In the genomic region with DNA sequence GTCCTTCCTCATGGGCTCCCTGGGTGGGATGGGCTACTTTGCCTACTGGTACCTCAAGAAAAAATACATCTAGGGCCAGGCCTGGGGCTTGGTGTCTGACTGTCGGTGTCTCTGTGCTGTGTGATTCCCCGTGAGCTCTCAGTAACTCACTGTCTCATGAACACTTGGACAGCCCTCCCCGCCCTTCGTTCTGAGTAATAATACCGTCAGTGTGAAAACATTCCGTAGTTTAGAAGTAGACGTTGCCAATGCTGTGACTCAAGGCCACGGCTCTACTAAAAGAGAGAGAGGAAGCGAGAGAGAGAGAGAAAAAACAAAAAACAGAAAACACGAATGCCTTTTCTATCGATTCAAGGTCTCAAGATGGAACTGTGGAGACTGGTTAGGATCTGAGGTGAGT, we compare ENCODE assay signal across 1 cellular context.
TF ChIP-seq lines count a peak whose summit lies in the region.

No MANE protein-coding gene starts in this region.

TF ChIP-seq in GM23338, 12 proteins besides CTCF, POLR2A, EP300 and RAD21 (continued from another document):
- TF ChIP-seq STAT1 (IDR thresholded peaks at IDR 0.05; ENCODE audit: unreplicated experiment) = no peak
- no peak for TF ChIP-seq JUNB (IDR thresholded peaks at IDR 0.05; ENCODE audit: unreplicated experiment)
- TF ChIP-seq EZH2phosphoT487 (IDR thresholded peaks at IDR 0.05; ENCODE audit: unreplicated experiment) = no peak
- TF ChIP-seq, protein P1, sequence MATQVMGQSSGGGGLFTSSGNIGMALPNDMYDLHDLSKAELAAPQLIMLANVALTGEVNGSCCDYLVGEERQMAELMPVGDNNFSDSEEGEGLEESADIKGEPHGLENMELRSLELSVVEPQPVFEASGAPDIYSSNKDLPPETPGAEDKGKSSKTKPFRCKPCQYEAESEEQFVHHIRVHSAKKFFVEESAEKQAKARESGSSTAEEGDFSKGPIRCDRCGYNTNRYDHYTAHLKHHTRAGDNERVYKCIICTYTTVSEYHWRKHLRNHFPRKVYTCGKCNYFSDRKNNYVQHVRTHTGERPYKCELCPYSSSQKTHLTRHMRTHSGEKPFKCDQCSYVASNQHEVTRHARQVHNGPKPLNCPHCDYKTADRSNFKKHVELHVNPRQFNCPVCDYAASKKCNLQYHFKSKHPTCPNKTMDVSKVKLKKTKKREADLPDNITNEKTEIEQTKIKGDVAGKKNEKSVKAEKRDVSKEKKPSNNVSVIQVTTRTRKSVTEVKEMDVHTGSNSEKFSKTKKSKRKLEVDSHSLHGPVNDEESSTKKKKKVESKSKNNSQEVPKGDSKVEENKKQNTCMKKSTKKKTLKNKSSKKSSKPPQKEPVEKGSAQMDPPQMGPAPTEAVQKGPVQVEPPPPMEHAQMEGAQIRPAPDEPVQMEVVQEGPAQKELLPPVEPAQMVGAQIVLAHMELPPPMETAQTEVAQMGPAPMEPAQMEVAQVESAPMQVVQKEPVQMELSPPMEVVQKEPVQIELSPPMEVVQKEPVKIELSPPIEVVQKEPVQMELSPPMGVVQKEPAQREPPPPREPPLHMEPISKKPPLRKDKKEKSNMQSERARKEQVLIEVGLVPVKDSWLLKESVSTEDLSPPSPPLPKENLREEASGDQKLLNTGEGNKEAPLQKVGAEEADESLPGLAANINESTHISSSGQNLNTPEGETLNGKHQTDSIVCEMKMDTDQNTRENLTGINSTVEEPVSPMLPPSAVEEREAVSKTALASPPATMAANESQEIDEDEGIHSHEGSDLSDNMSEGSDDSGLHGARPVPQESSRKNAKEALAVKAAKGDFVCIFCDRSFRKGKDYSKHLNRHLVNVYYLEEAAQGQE (IDR thresholded peaks at IDR 0.05; ENCODE audit: unreplicated experiment) = no peak
- TF ChIP-seq, protein P2, sequence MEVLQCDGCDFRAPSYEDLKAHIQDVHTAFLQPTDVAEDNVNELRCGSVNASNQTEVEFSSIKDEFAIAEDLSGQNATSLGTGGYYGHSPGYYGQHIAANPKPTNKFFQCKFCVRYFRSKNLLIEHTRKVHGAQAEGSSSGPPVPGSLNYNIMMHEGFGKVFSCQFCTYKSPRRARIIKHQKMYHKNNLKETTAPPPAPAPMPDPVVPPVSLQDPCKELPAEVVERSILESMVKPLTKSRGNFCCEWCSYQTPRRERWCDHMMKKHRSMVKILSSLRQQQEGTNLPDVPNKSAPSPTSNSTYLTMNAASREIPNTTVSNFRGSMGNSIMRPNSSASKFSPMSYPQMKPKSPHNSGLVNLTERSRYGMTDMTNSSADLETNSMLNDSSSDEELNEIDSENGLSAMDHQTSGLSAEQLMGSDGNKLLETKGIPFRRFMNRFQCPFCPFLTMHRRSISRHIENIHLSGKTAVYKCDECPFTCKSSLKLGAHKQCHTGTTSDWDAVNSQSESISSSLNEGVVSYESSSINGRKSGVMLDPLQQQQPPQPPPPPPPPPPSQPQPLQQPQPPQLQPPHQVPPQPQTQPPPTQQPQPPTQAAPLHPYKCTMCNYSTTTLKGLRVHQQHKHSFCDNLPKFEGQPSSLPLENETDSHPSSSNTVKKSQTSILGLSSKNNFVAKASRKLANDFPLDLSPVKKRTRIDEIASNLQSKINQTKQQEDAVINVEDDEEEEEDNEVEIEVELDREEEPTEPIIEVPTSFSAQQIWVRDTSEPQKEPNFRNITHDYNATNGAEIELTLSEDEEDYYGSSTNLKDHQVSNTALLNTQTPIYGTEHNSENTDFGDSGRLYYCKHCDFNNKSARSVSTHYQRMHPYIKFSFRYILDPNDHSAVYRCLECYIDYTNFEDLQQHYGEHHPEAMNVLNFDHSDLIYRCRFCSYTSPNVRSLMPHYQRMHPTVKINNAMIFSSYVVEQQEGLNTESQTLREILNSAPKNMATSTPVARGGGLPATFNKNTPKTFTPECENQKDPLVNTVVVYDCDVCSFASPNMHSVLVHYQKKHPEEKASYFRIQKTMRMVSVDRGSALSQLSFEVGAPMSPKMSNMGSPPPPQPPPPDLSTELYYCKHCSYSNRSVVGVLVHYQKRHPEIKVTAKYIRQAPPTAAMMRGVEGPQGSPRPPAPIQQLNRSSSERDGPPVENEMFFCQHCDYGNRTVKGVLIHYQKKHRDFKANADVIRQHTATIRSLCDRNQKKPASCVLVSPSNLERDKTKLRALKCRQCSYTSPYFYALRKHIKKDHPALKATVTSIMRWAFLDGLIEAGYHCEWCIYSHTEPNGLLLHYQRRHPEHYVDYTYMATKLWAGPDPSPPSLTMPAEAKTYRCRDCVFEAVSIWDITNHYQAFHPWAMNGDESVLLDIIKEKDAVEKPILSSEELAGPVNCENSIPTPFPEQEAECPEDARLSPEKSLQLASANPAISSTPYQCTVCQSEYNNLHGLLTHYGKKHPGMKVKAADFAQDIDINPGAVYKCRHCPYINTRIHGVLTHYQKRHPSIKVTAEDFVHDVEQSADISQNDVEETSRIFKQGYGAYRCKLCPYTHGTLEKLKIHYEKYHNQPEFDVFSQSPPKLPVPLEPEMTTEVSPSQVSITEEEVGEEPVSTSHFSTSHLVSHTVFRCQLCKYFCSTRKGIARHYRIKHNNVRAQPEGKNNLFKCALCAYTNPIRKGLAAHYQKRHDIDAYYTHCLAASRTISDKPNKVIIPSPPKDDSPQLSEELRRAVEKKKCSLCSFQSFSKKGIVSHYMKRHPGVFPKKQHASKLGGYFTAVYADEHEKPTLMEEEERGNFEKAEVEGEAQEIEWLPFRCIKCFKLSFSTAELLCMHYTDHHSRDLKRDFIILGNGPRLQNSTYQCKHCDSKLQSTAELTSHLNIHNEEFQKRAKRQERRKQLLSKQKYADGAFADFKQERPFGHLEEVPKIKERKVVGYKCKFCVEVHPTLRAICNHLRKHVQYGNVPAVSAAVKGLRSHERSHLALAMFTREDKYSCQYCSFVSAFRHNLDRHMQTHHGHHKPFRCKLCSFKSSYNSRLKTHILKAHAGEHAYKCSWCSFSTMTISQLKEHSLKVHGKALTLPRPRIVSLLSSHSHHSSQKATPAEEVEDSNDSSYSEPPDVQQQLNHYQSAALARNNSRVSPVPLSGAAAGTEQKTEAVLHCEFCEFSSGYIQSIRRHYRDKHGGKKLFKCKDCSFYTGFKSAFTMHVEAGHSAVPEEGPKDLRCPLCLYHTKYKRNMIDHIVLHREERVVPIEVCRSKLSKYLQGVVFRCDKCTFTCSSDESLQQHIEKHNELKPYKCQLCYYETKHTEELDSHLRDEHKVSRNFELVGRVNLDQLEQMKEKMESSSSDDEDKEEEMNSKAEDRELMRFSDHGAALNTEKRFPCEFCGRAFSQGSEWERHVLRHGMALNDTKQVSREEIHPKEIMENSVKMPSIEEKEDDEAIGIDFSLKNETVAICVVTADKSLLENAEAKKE (CRISPR knock-in tag; IDR thresholded peaks at IDR 0.05) = no peak
- TF ChIP-seq POLR2AphosphoS5 (IDR thresholded peaks at IDR 0.05; ENCODE audit: low read depth) = no peak
- TF ChIP-seq ETS1 (IDR thresholded peaks at IDR 0.05) = no peak
- no peak for TF ChIP-seq NANOG (IDR thresholded peaks at IDR 0.05; ENCODE audit: borderline replicate concordance)
- no peak for TF ChIP-seq CREB1 (CRISPR knock-in tag; IDR thresholded peaks at IDR 0.05; ENCODE audit: low read depth)
- no peak for TF ChIP-seq ZNF331 (CRISPR knock-in tag; IDR thresholded peaks at IDR 0.05; ENCODE audit: low read depth)
- no peak for TF ChIP-seq EZH2 (IDR thresholded peaks at IDR 0.05; ENCODE audit: low read depth, unreplicated experiment)
TF ChIP-seq in GM23338: peak in this region for 0.
